8 cellular contexts compared by ENCODE assay signal in genomic region chr3:149657458-149657795, GRCh38. TPM values are rescaled to one million over a fixed set of nuclear protein-coding genes. Genes with fewer than 3 reads are reported as not detected.
DNase-seq lines count a peak whose midpoint lies in the region; ATAC-seq lines count a peak whose summit lies in the region.

No MANE protein-coding gene starts in this region.

- peak; percentile 53 for ATAC-seq in T-helper 17 cell
- peak; percentile 54 for ATAC-seq in naive thymus-derived CD4-positive, alpha-beta T cell

- peaks cover 3% of the 10 kb centered on the region for H3K36me3 Mint-ChIP-seq in T-helper 17 cell (ENCODE audit: low read depth)
- H3K36me3 Mint-ChIP-seq in naive thymus-derived CD4-positive, alpha-beta T cell = peaks cover 0 to 2% (median 0%) of the 10 kb centered on the region in 5 donors

- no peak overlapping the region for H3K27ac Mint-ChIP-seq in T-helper 17 cell
- H3K27ac Mint-ChIP-seq in naive thymus-derived CD4-positive, alpha-beta T cell = no peak overlapping the region

- H3K9me3 ChIP-seq in T-helper 17 cell (ENCODE audit: control insufficient read depth, low read length, poor library complexity, severe bottlenecking) (no peaks in the 10 kb centered on the region), esophagus (ENCODE audit: control insufficient read depth in 2 of 2, insufficient read depth in 1 of 2, low read depth in 1 of 2, low read length in 1 of 2) (no peaks in the 10 kb centered on the region)
- H3K9me3 ChIP-seq in naive thymus-derived CD4-positive, alpha-beta T cell (ENCODE audit: control insufficient read depth in 2 of 3, low read length in 3 of 3) = no peaks in the 10 kb centered on the region

- DNase-seq in stimulated activated CD8-positive, alpha-beta memory T cell treated with anti-CD3 and anti-CD28 coated beads, Interleukin-15, amount 100 ng/mL, for 24 hours (ENCODE audit: low read depth) = peak; percentile 1
- no peak for DNase-seq in stimulated activated CD8-positive, alpha-beta memory T cell treated with anti-CD3 and anti-CD28 coated beads, Interleukin-4, amount 100 ng/mL, for 48 hours
- no peak for DNase-seq in T-helper 17 cell
- peak in 1 of 9 donors; percentile 1 for DNase-seq in naive thymus-derived CD4-positive, alpha-beta T cell
- DNase-seq in cortex of kidney (lab: John Stamatoyannopoulos, UW) = no peak
- no peak for DNase-seq in retina
- no peak for DNase-seq in NCI-H2171 treated with DMSO at 0.1 percent for 48 hours (lab: John Stamatoyannopoulos, UW)

- peak overlapping the region; percentile 81 to 99 for H3K27ac ChIP-seq in esophagus (ENCODE audit: low read depth in 2 of 2, low read length in 1 of 2)
- H3K27ac ChIP-seq in naive thymus-derived CD4-positive, alpha-beta T cell (ENCODE audit: low read depth, low read length) = no peak overlapping the region

- 0 to 1% methylated on average over 21 of the region's 21 CpGs for WGBS in esophagus, 2 donors

- intact Hi-C loops in naive thymus-derived CD4-positive, alpha-beta T cell (cut with micrococcal nuclease) = loop anchor here in 1 of 2 donors (5.0 kb wide), 2 partner anchors 45 to 60 kb away; no protein-coding TSS in a partner anchor

- peaks cover 10% of the 10 kb centered on the region for H3K4me1 Mint-ChIP-seq in T-helper 17 cell
- peaks cover 0 to 21% (median 10%) of the 10 kb centered on the region in 7 donors for H3K4me1 Mint-ChIP-seq in naive thymus-derived CD4-positive, alpha-beta T cell

- H3K4me3 ChIP-seq in esophagus (ENCODE audit: low read depth in 1 of 2, low read length in 2 of 2) = peak overlapping the region; percentile 84 to 90
- H3K4me3 ChIP-seq in naive thymus-derived CD4-positive, alpha-beta T cell (ENCODE audit: low read length) = peak overlapping the region; percentile 47

- CTCF ChIA-PET in naive thymus-derived CD4-positive, alpha-beta T cell (lab: Charles Lee) = no interaction called here

- H3K27me3 Mint-ChIP-seq in T-helper 17 cell = peaks cover 61% of the 10 kb centered on the region
- H3K27me3 Mint-ChIP-seq in naive thymus-derived CD4-positive, alpha-beta T cell = peaks cover 54 to 74% (median 66%) of the 10 kb centered on the region in 5 donors

- no peaks in the 10 kb centered on the region for H3K27me3 ChIP-seq in esophagus (ENCODE audit: control insufficient read depth in 1 of 2, insufficient read depth in 2 of 2, low read length in 2 of 2)
- no peaks in the 10 kb centered on the region for H3K27me3 ChIP-seq in naive thymus-derived CD4-positive, alpha-beta T cell (ENCODE audit: control insufficient read depth in 2 of 2, insufficient read depth in 2 of 2, low read length in 2 of 2)

- H3K4me1 ChIP-seq in esophagus (ENCODE audit: control insufficient read depth in 2 of 2, insufficient read depth in 2 of 2, low read length in 1 of 2) = no peaks in the 10 kb centered on the region
- H3K4me1 ChIP-seq in naive thymus-derived CD4-positive, alpha-beta T cell (ENCODE audit: control insufficient read depth in 2 of 2, insufficient read depth in 2 of 2, low read length in 2 of 2) = peaks cover 0 to 4% of the 10 kb centered on the region in 2 donors

- H3K4me3 Mint-ChIP-seq in T-helper 17 cell = peak overlapping the region; percentile 96
- peak overlapping the region; percentile 63 to 87 (median 78) for H3K4me3 Mint-ChIP-seq in naive thymus-derived CD4-positive, alpha-beta T cell

- H3K9me3 Mint-ChIP-seq in naive thymus-derived CD4-positive, alpha-beta T cell = peaks cover 0 to 8% (median 0%) of the 10 kb centered on the region in 11 donors

- no peaks in the 10 kb centered on the region for H3K36me3 ChIP-seq in esophagus (ENCODE audit: control insufficient read depth in 2 of 2, insufficient read depth in 2 of 2, low read length in 1 of 2)
- H3K36me3 ChIP-seq in naive thymus-derived CD4-positive, alpha-beta T cell (ENCODE audit: control insufficient read depth in 2 of 3, insufficient read depth in 3 of 3, low read length in 3 of 3) = no peaks in the 10 kb centered on the region

- POLR2A ChIA-PET in naive thymus-derived CD4-positive, alpha-beta T cell (lab: Charles Lee) = no interaction called here

RNA-seq across cellular contexts. Expression of gene WWTR1, which starts 0.4 kb away (rescaled TPM):
- 1 to 10 TPM in 1 of 2 donors, under 1 TPM in 1; 0.77 to 1.2 TPM for total RNA-seq in T-helper 17 cell
- 10 to 100 TPM; 29.2 to 31.2 TPM for polyA plus RNA-seq in esophagus
- under 1 TPM; 0.19 to 0.56 (median 0.34) TPM for total RNA-seq in naive thymus-derived CD4-positive, alpha-beta T cell
- polyA plus RNA-seq in naive thymus-derived CD4-positive, alpha-beta T cell = under 1 TPM in 1 of 2 donors, not detected in 1; 0.17 TPM
